Comparison of ENCODE assay signal across 8 cellular contexts in genomic region chr4:140523857-140524742, GRCh38. TPM values are rescaled to one million over a fixed set of nuclear protein-coding genes. Genes with fewer than 3 reads are reported as not detected.
DNase-seq lines count a peak whose midpoint lies in the region; ATAC-seq, FAIRE-seq and TF ChIP-seq lines count a peak whose summit lies in the region.

TSS of gene ELMOD2 (plus strand) at chr4:140524168. CDS start at chr4:140525429, 1,261 bp downstream.

- peak within 1 kb of the TSS; percentile 85 for H3K4me2 ChIP-seq in HepG2 (ENCODE audit: low read depth, low read length)

- peak within 1 kb of the TSS; percentile 82 for H2AFZ ChIP-seq in HepG2 (ENCODE audit: low read length)

- intact Hi-C loops in HepG2 (cut with micrococcal nuclease; ENCODE audit: unreplicated experiment) = loop anchor here (1.0 to 10.0 kb wide), 5 partner anchors 86 to 328 kb away; partner anchors contain the start of genes CLGN and TBC1D9

- no peaks in the 10 kb centered on the region for H3K9me3 ChIP-seq in HepG2 (ENCODE audit: low read length)

- H3K27ac ChIP-seq in C4-2B (peak within 1 kb of the TSS; percentile 88), HepG2 (ENCODE audit: extremely low read length, insufficient read depth, low read length) (peak within 1 kb of the TSS; percentile 90)

- BruUV-seq in HepG2 (replicated peaks; lab: Mats Ljungman, UMichigan) = TSS peak; percentile 65

- TF ChIP-seq CTCF in C4-2B (conservative IDR thresholded peaks at IDR 0.05) (peak; percentile 97), HepG2 (CRISPR knock-in tag; IDR thresholded peaks at IDR 0.05) (peak; percentile 96)

- TF ChIP-seq EP300 in HepG2 (IDR thresholded peaks at IDR 0.05; ENCODE audit: low read depth in 2 of 2, low read length in 2 of 2) (peak in 1 of 2 experiments; percentile 56; a peak in 2 of 4 replicates), HepG2 (CRISPR knock-in tag; IDR thresholded peaks at IDR 0.05; ENCODE audit: borderline replicate concordance) (no peak)

- H3K4me3 ChIP-seq in HepG2 (replicated peaks in 1 of 3; ENCODE audit: insufficient read depth in 1 of 3, low read depth in 2 of 3, low read length in 3 of 3) = peak within 1 kb of the TSS; percentile 76 to 84 (median 84)

- H3K36me3 ChIP-seq in HepG2 (replicated peaks in 1 of 2; ENCODE audit: control insufficient read depth in 1 of 2, insufficient read depth in 2 of 2, low read length in 2 of 2) = peaks cover 0 to 7% of the 10 kb centered on the region in 2 experiments; a peak in 1 of 5 replicates

- TF ChIP-seq RAD21 in HepG2 (CRISPR knock-in tag; IDR thresholded peaks at IDR 0.05) = peak; percentile 47; the same call in 1 of the 2 replicates

- DNase-seq in NCI-H748 (lab: John Stamatoyannopoulos, UW; ENCODE audit: unreplicated experiment) (peak; percentile 97), dermis blood vessel endothelial cell (peak; percentile 97), HepG2 (ENCODE audit: low spot score) (peak; percentile 95)
- peak; percentile 94 to 97 for DNase-seq in activated CD4-positive, alpha-beta T cell treated with anti-CD3 and anti-CD28 coated beads, Interleukin-2, amount 50 U/mL, for 24 hours (ENCODE audit: low read depth in 1 of 2, low spot score in 1 of 2)
- peak; percentile 98 for DNase-seq in stimulated activated CD4-positive, alpha-beta T cell treated with anti-CD3 and anti-CD28 coated beads, Interleukin-4, amount 100 ng/mL, for 24 hours

- POLR2A ChIA-PET in HepG2 (lab: Yijun Ruan, JAX) = interaction anchor here (0.5 to 2.0 kb wide), 9 partner anchors 23 to 232 kb away, joined by 3 to 19 read pairs (median 4); partner anchors contain the start of genes CLGN, SCOC and TBC1D9

- in situ Hi-C loops in HepG2 (cut with HindIII; ENCODE audit: extremely low pct_ligation_motif_present, low pct_unique_long_range_greater_than_20kb) = loop anchor here (5.0 kb wide), 1 partner anchor 113 kb away; no protein-coding TSS in a partner anchor

- CTCF ChIA-PET in HepG2 (lab: Yijun Ruan, JAX; ENCODE audit: low intra/inter-chr PET ratio, low total read pairs) = interaction anchor here (0.7 kb wide), 1 partner anchor 85 kb away, joined by 3 read pairs; no protein-coding TSS in a partner anchor

- peak; percentile 91 to 93 for TF ChIP-seq POLR2A in HepG2 (IDR thresholded peaks at IDR 0.05; ENCODE audit: insufficient read depth in 1 of 2, low read depth in 2 of 2, low read length in 2 of 2)

- H3K79me2 ChIP-seq in HepG2 (ENCODE audit: insufficient read depth, low read length) = peaks cover 13% of the 10 kb centered on the region

- peaks cover 0 to 3% of the 10 kb centered on the region in 2 experiments; a peak in 1 of 5 replicates for H3K27me3 ChIP-seq in HepG2 (ENCODE audit: control insufficient read depth in 1 of 2, insufficient read depth in 2 of 2, low read length in 2 of 2)

- ATAC-seq in GM19328 (IDR thresholded peaks at IDR 0.05; ENCODE audit: unreplicated experiment) = peak; percentile 100
- ATAC-seq in HG03521 (IDR thresholded peaks at IDR 0.05; ENCODE audit: unreplicated experiment) = peak; percentile 100
- peak; percentile 99 for ATAC-seq in HepG2

- FAIRE-seq in HepG2 (lab: Jason Lieb, UNC) = no peak

- H4K20me1 ChIP-seq in HepG2 (ENCODE audit: insufficient read depth, low read length) = no peaks in the 10 kb centered on the region

- 0% methylated on average over 10 of the region's 77 CpGs for WGBS in HepG2 (ENCODE audit: low lambda C conversion rate)

- H3K4me1 ChIP-seq in HepG2 (ENCODE audit: insufficient read depth, low read length) = peaks cover 26% of the 10 kb centered on the region

- peak within 1 kb of the TSS; percentile 85 for H3K9ac ChIP-seq in HepG2 (ENCODE audit: insufficient read depth, low read depth, low read length)

TF ChIP-seq in HepG2, 621 proteins besides CTCF, POLR2A, EP300 and RAD21 (continues in another document):
- peak; percentile 95 for TF ChIP-seq RFX1 (IDR thresholded peaks at IDR 0.05)
- 0 out of 2 replicates have a peak, but pooled peaks have one; percentile 70 for TF ChIP-seq SATB2 (CRISPR knock-in tag; IDR thresholded peaks at IDR 0.05)
- TF ChIP-seq ZNF644 (CRISPR knock-in tag; IDR thresholded peaks at IDR 0.05; ENCODE audit: low read depth) = no peak
- peak; percentile 10; the same call in 1 of the 2 replicates for TF ChIP-seq GFI1 (CRISPR knock-in tag; IDR thresholded peaks at IDR 0.05; ENCODE audit: borderline replicate concordance)
- TF ChIP-seq BRF2 (CRISPR knock-in tag; IDR thresholded peaks at IDR 0.05) = peak; percentile 64; the same call in 1 of the 2 replicates
- TF ChIP-seq NFRKB (IDR thresholded peaks at IDR 0.05) = no peak
- no peak for TF ChIP-seq GRHL1 (CRISPR knock-in tag; conservative IDR thresholded peaks at IDR 0.05)
- peak; percentile 88; the same call in 1 of the 2 replicates for TF ChIP-seq ARID4A (CRISPR knock-in tag; IDR thresholded peaks at IDR 0.05; ENCODE audit: borderline replicate concordance)

RNA-seq across cellular contexts. Expression of gene ELMOD2, which starts in this region (rescaled TPM):
- total RNA-seq in dermis blood vessel endothelial cell = 26.6 and 35.1 TPM in 2 replicates
- 25.4 and 38.1 TPM in 2 replicates for total RNA-seq in HepG2 (2016; rRNA removed; fragmentation: Illumina TruSeq; extraction: Trizol)
- 4.5 and 6.1 TPM in 2 replicates for total RNA-seq in HepG2 (2016; cell fraction: cytosol; rRNA removed; fragmentation: Illumina TruSeq; extraction: Trizol; ENCODE audit: low read depth)
- total RNA-seq in HepG2 (2016; cell fraction: insoluble cytoplasmic fraction; rRNA removed; fragmentation: Illumina TruSeq; extraction: Trizol) = 25.6 and 38.0 TPM in 2 replicates
- 6.2 and 7.0 TPM in 2 replicates for total RNA-seq in HepG2 (2016; cell fraction: membrane; rRNA removed; fragmentation: Illumina TruSeq; extraction: Trizol)
- total RNA-seq in HepG2 (2016; cell fraction: nucleus; rRNA removed; fragmentation: Illumina TruSeq; extraction: Trizol) = 62.0 and 64.3 TPM in 2 replicates
- 10.2 and 10.9 TPM in 2 replicates for polyA plus RNA-seq in HepG2 (2011; rRNA removed)
- 4.1 and 7.0 TPM in 2 replicates for polyA plus RNA-seq in HepG2 (2011; cell fraction: cytosol; rRNA removed)
- 7.7 and 10.6 TPM in 2 replicates for polyA plus RNA-seq in HepG2 (2011; cell fraction: nucleus; rRNA removed)
- 16.2 and 19.1 TPM in 2 replicates for polyA plus RNA-seq in HepG2 (2012)
- 2.6 and 3.1 TPM in 2 replicates for polyA plus RNA-seq in HepG2 (2016; cell fraction: cytosol; fragmentation: Illumina TruSeq; extraction: Trizol; ENCODE audit: low read depth)
- polyA plus RNA-seq in HepG2 (2016; cell fraction: insoluble cytoplasmic fraction; fragmentation: Illumina TruSeq; extraction: Trizol; ENCODE audit: low read depth) = 14.6 and 17.8 TPM in 2 replicates
- 2.1 and 3.1 TPM in 2 replicates for polyA plus RNA-seq in HepG2 (2016; cell fraction: membrane; fragmentation: Illumina TruSeq; extraction: Trizol; ENCODE audit: low read depth)
- polyA plus RNA-seq in HepG2 (2016; cell fraction: nucleus; fragmentation: Illumina TruSeq; extraction: Trizol; ENCODE audit: insufficient read depth, low read depth) = 40.8 and 45.2 TPM in 2 replicates
- polyA minus RNA-seq in HepG2 (2011; rRNA and poly(A)+ RNA removed; ENCODE audit: low replicate concordance) = 2.9 and 9.1 TPM in 2 replicates
- 12.0 and 14.2 TPM in 2 replicates for polyA minus RNA-seq in HepG2 (2011; cell fraction: cytosol; rRNA and poly(A)+ RNA removed)
- 58.1 and 66.7 TPM in 2 replicates for polyA minus RNA-seq in HepG2 (2011; cell fraction: nucleus; rRNA and poly(A)+ RNA removed)

Comparison
In these comparisons a context has a peak if more than half of its experiments do, and no peak if none do; other contexts are left out.
1. Peak in every context shown above with its lines: DNase-seq, ATAC-seq, H3K4me3 ChIP-seq and H3K27ac ChIP-seq.